ENCODE assay signal across 12 cellular contexts in genomic region chr19:14471436-14472187, GRCh38. TPM values are rescaled to one million over a fixed set of nuclear protein-coding genes. Genes with fewer than 3 reads are reported as not detected.
DNase-seq lines count a peak whose midpoint lies in the region; ATAC-seq, FAIRE-seq and TF ChIP-seq lines count a peak whose summit lies in the region.
"Had no signal": no experiment of that assay in that cellular context is flagged by ENCODE, and none has a peak within 500 bp of the region (broad histone marks: within the 10 kb centered on the region; RNA-seq: fewer than 3 reads in every experiment).

No MANE protein-coding gene starts in this region.

- intact Hi-C loops in spleen (cut with DNase I; ENCODE audit: low total_unique reads), result no loop called here

- no peak for ATAC-seq in activated CD4-positive, CD25-positive, alpha-beta regulatory T cell treated with anti-CD3 and anti-CD28 coated beads, Interleukin-2, amount 50 U/mL, for 24 hours

- no peak overlapping the region for H2BK15ac ChIP-seq in H1 (ENCODE audit: low read length)

- CTCF ChIA-PET in H1 (lab: Charles Lee; ENCODE audit: partially characterized antibody), result interaction anchor here (0.6 to 4.2 kb wide), 19 partner anchors 10 to 321 kb away, joined by 3 to 20 read pairs (median 5); partner anchors contain the start of genes DNAJB1 and GIPC1

- no peaks in the 10 kb centered on the region for H3K36me3 ChIP-seq in MM.1S (replicated peaks; ENCODE audit: insufficient read depth, low read length)
- peaks cover 0 to 6% (median 4%) of the 10 kb centered on the region in 4 experiments; a peak in 4 of 8 replicates for H3K36me3 ChIP-seq in H1 (ENCODE audit: control insufficient read depth in 2 of 4, insufficient read depth in 4 of 4, low read length in 3 of 4)
- peaks cover 0 to 53% (median 50%) of the 10 kb centered on the region in 6 donors for H3K36me3 ChIP-seq in spleen
- H3K36me3 ChIP-seq in GM23248 (ENCODE audit: low read depth), result no peaks in the 10 kb centered on the region
- peaks cover 37% of the 10 kb centered on the region for H3K36me3 ChIP-seq in MG63

- no peak overlapping the region; the same call in 1 of the 2 replicates for H3K18ac ChIP-seq in H1 (ENCODE audit: extremely low read depth, low read length)

- H3K9ac ChIP-seq in MM.1S (ENCODE audit: low read length), result no peak overlapping the region
- H3K9ac ChIP-seq in H1 (replicated peaks in 1 of 4; ENCODE audit: extremely low read depth in 1 of 4, low read depth in 3 of 4, low read length in 3 of 4), result no peak overlapping the region
- H3K9ac ChIP-seq in GM23248, result no peak overlapping the region

- H3K4ac ChIP-seq in H1 (replicated peaks; ENCODE audit: insufficient read length, low read depth, low read length), result no peak overlapping the region

- H3K4me2 ChIP-seq in MM.1S (ENCODE audit: low read depth, low read length) (peak overlapping the region; percentile 75; the same call in 1 of the 2 replicates), H1 (ENCODE audit: insufficient read depth in 1 of 2, low read depth in 2 of 2, low read length in 2 of 2) (peak overlapping the region; percentile 57 to 76; a peak in 3 of 4 replicates), GM23248 (ENCODE audit: unreplicated experiment) (no peak overlapping the region)

- peak; percentile 33 for DNase-seq in activated CD4-positive, CD25-positive, alpha-beta regulatory T cell treated with anti-CD3 and anti-CD28 coated beads, Interleukin-2, amount 50 U/mL, for 72 hours
- no peak for DNase-seq in MM.1S
- DNase-seq in H1 (ENCODE audit: low read depth in 1 of 2, low spot score in 2 of 2), result no peak
- DNase-seq in spleen, result no peak
- no peak for DNase-seq in GM23248
- DNase-seq in NOMO-1 treated with dmso at 0.1 percent for 144 hours (lab: John Stamatoyannopoulos, UW; ENCODE audit: unreplicated experiment), result no peak
- no peak for DNase-seq in MG63
- DNase-seq: cortex of kidney, NCI-H446 treated with DMSO at 0.1 percent for 48 hours had no signal

- H3K14ac ChIP-seq in H1 (ENCODE audit: insufficient read length), result no peak overlapping the region

- H3K27me3 ChIP-seq in MM.1S (replicated peaks; ENCODE audit: insufficient read depth, low read length) (peaks cover 37% of the 10 kb centered on the region), H1 (replicated peaks in 1 of 4; ENCODE audit: control insufficient read depth in 3 of 4, extremely low read depth in 1 of 4, insufficient read depth in 3 of 4, low read length in 3 of 4) (no peaks in the 10 kb centered on the region), spleen (replicated peaks in 1 of 7) (peaks cover 0 to 45% (median 35%) of the 10 kb centered on the region in 7 donors), GM23248 (replicated peaks; ENCODE audit: insufficient read depth) (no peaks in the 10 kb centered on the region), MG63 (no peaks in the 10 kb centered on the region)

- H4K91ac ChIP-seq in H1 (replicated peaks; ENCODE audit: insufficient read length, low read length), result no peak overlapping the region

- H3K79me2 ChIP-seq in MM.1S (ENCODE audit: low read length) (no peaks in the 10 kb centered on the region), H1 (ENCODE audit: control insufficient read depth in 1 of 2, insufficient read depth in 2 of 2, low read length in 2 of 2) (no peaks in the 10 kb centered on the region), GM23248 (ENCODE audit: insufficient read depth) (no peaks in the 10 kb centered on the region)

- POLR2A ChIA-PET in H1 (lab: Charles Lee; ENCODE audit: partially characterized antibody), result interaction anchor here (0.6 to 2.6 kb wide), 12 partner anchors 8 to 380 kb away, joined by 3 to 13 read pairs (median 4); partner anchors contain the start of genes ASF1B and DNAJB1

- H3K4me1 ChIP-seq in MM.1S (ENCODE audit: low read length) (no peaks in the 10 kb centered on the region), H1 (replicated peaks in 1 of 4; ENCODE audit: control insufficient read depth in 3 of 4, insufficient read depth in 4 of 4, low read length in 3 of 4) (peaks cover 0 to 18% (median 15%) of the 10 kb centered on the region in 4 experiments; a peak in 6 of 7 replicates), spleen (peaks cover 23 to 55% (median 47%) of the 10 kb centered on the region in 6 donors), GM23248 (ENCODE audit: insufficient read depth) (peaks cover 9% of the 10 kb centered on the region)

- H3K9me3 ChIP-seq in MM.1S (replicated peaks; ENCODE audit: insufficient read depth, low read length), result no peaks in the 10 kb centered on the region
- H3K9me3 ChIP-seq in H1 (ENCODE audit: insufficient read depth in 2 of 2, low read depth in 1 of 2, low read length in 1 of 2), result no peaks in the 10 kb centered on the region
- H3K9me3 ChIP-seq in spleen, result no peaks in the 10 kb centered on the region
- H3K9me3 ChIP-seq in GM23248 (ENCODE audit: low read depth), result no peaks in the 10 kb centered on the region
- no peaks in the 10 kb centered on the region for H3K9me3 ChIP-seq in MG63

- H3F3A ChIP-seq in MM.1S (ENCODE audit: insufficient read depth, low read length) (no peaks in the 10 kb centered on the region), GM23248 (ENCODE audit: insufficient read depth) (no peaks in the 10 kb centered on the region)

- in situ Hi-C loops in GM23248 (cut with MboI), result no loop called here

- no peak overlapping the region for H2AFZ ChIP-seq in MM.1S (ENCODE audit: low read length)
- no peak overlapping the region for H2AFZ ChIP-seq in H1 (ENCODE audit: low read length)
- no peak overlapping the region for H2AFZ ChIP-seq in GM23248

- TF ChIP-seq CTCF in MM.1S (IDR thresholded peaks at IDR 0.05; ENCODE audit: low read length) (no peak), H1 (IDR thresholded peaks at IDR 0.05; ENCODE audit: control extremely low read depth in 1 of 3, insufficient read depth in 1 of 3, low read depth in 1 of 3, low read length in 3 of 3) (no peak), spleen (IDR thresholded peaks at IDR 0.05 in 8 of 11, conservative IDR thresholded peaks at IDR 0.05 in 3 of 11) (no peak)

- no peak for TF ChIP-seq POLR2A in H1 (IDR thresholded peaks at IDR 0.05; ENCODE audit: control extremely low read depth in 1 of 2, low read depth in 2 of 2, low read length in 2 of 2)
- no peak for TF ChIP-seq POLR2A in spleen (IDR thresholded peaks at IDR 0.05)

- H2BK12ac ChIP-seq in H1 (ENCODE audit: low read depth, low read length), result no peak overlapping the region

- H2BK20ac ChIP-seq in H1 (ENCODE audit: low read length), result no peak overlapping the region

- H4K5ac ChIP-seq in H1 (ENCODE audit: insufficient read length, low read depth, low read length), result no peak overlapping the region

- H3K23ac ChIP-seq in H1 (ENCODE audit: insufficient read length), result no peak overlapping the region

- 78% methylated on average over 19 of the region's 46 CpGs; no CpG with 5 or more reads in 1 of the 2 experiments for WGBS in H1 (ENCODE audit: extremely low coverage in 1 of 2, insufficient coverage in 1 of 2, insufficient read length in 1 of 2, insufficient replicate concordance in 2 of 2, low coverage in 1 of 2, low lambda C conversion rate in 2 of 2, missing lambda C conversion rate in 1 of 2), 2 experiments
- 62 to 69% (median 64%) methylated on average over 30 to 46 of the region's 46 CpGs for WGBS in spleen, 5 donors
- 72 to 76% methylated on average over 21 to 46 of the region's 46 CpGs for WGBS in GM23248 (ENCODE audit: low coverage in 1 of 2, low lambda C conversion rate in 2 of 2, missing lambda C conversion rate in 2 of 2), 2 experiments

- no peak for TF ChIP-seq RAD21 in H1 (IDR thresholded peaks at IDR 0.05 in 1 of 2, conservative IDR thresholded peaks at IDR 0.05 in 1 of 2; ENCODE audit: low read depth in 2 of 2, low read length in 2 of 2)

- H4K8ac ChIP-seq in H1 (ENCODE audit: extremely low read depth, insufficient read depth, low read length), result no peak overlapping the region

- no peak overlapping the region for H2BK5ac ChIP-seq in H1 (ENCODE audit: low read depth, low read length)

- H3K9me2 ChIP-seq in MM.1S (replicated peaks; ENCODE audit: insufficient read depth, low read length) (no peaks in the 10 kb centered on the region), GM23248 (ENCODE audit: insufficient read depth) (no peaks in the 10 kb centered on the region)

- peaks cover 4% of the 10 kb centered on the region for H3K23me2 ChIP-seq in H1 (ENCODE audit: low read depth, low read length)

- H3K4me3 ChIP-seq in MM.1S (ENCODE audit: low read length) (no peak overlapping the region), H1 (ENCODE audit: extremely low read depth in 1 of 4, insufficient read depth in 2 of 4, low read depth in 3 of 4, low read length in 4 of 4) (peak overlapping the region in 1 of 4 experiments; percentile 62; a peak in 2 of 8 replicates), spleen (peak overlapping the region in 3 of 8 donors; percentile 20 to 63 (median 39)), GM23248 (no peak overlapping the region), MG63 (no peak overlapping the region)

- no peak overlapping the region for H3K27ac ChIP-seq in MM.1S (ENCODE audit: low read length)
- H3K27ac ChIP-seq in H1 (ENCODE audit: low read depth, low read length), result no peak overlapping the region
- peak overlapping the region in 5 of 8 donors; percentile 38 to 57 (median 49) for H3K27ac ChIP-seq in spleen
- no peak overlapping the region for H3K27ac ChIP-seq in GM23248

- no peaks in the 10 kb centered on the region for H3K79me1 ChIP-seq in H1 (ENCODE audit: low read depth, low read length)

- H4K20me1 ChIP-seq in MM.1S (ENCODE audit: insufficient read depth, low read length) (no peaks in the 10 kb centered on the region), H1 (replicated peaks in 1 of 2; ENCODE audit: control insufficient read depth in 1 of 2, insufficient read depth in 2 of 2, low read length in 2 of 2) (peaks cover 0 to 6% of the 10 kb centered on the region in 2 experiments), GM23248 (ENCODE audit: insufficient read depth) (no peaks in the 10 kb centered on the region)

- H2BK120ac ChIP-seq in H1 (replicated peaks; ENCODE audit: low read depth, low read length), result no peak overlapping the region

- H2AK5ac ChIP-seq in H1 (ENCODE audit: low read depth, low read length), result no peak overlapping the region

- no peak overlapping the region for H3K56ac ChIP-seq in H1 (replicated peaks; ENCODE audit: insufficient read length, low read depth, low read length)

- TF ChIP-seq EP300 in H1 (IDR thresholded peaks at IDR 0.05; ENCODE audit: borderline replicate concordance in 1 of 2, low read depth in 2 of 2, low read length in 2 of 2), result no peak

- no peak for FAIRE-seq in H1 (lab: Jason Lieb, UNC)
- FAIRE-seq: A204.1, TTC549 had no signal

RNA-seq across cellular contexts. Expression of gene PTGER1, which starts 3.5 kb away (rescaled TPM):
- 0.38 and 0.41 TPM in 2 replicates for total RNA-seq in H1 (2021; fragmentation: NEBNext Ultra II Directional; extraction: Animal tissue kit (Norgen Biotek cat#: 25700))
- polyA plus RNA-seq in H1 (2011; rRNA removed) (0.20 and 0.30 TPM in 2 replicates), spleen (1 to 10 TPM; 1.8 to 2.8 (median 2.2) TPM), GM23248 (2016; fragmentation: Nextera tagmentation; extraction: Ambion mirVana) (0.79 and 0.80 TPM in 2 replicates)
- 0.12 TPM for polyA plus RNA-seq in H1 (2011; cell fraction: cytosol; rRNA removed)
- polyA plus RNA-seq in H1 (2011; cell fraction: nucleus; rRNA removed), result 0.33 TPM
- polyA plus RNA-seq in H1 (2012, experiment 1 of 2), result 0.17 to 0.25 TPM (median 0.19 TPM) in 3 of 4 replicates, not detected in the other
- polyA plus RNA-seq in H1 (2012, experiment 2 of 2), result not detected
- polyA plus RNA-seq in H1 (2013, experiment 1 of 2), result 0.06 TPM
- polyA plus RNA-seq in H1 (2013, experiment 2 of 2), result 0.15 TPM
- not detected in 2 replicates for polyA minus RNA-seq in H1 (2011; rRNA and poly(A)+ RNA removed)
- 0.81 TPM for polyA minus RNA-seq in H1 (2011; cell fraction: cytosol; rRNA and poly(A)+ RNA removed)
- 0.90 TPM for polyA minus RNA-seq in H1 (2011; cell fraction: nucleus; rRNA and poly(A)+ RNA removed)
- 10 to 100 TPM in 5 of 7 donors, 1 to 10 TPM in 2; 4.6 to 26.8 (median 12.4) TPM for total RNA-seq in spleen
- 0.22 and 2.5 TPM in 2 replicates for total RNA-seq in GM23248 (2014; rRNA removed; shearing (Covaris generic))
- not detected in 2 replicates for total RNA-seq in MG63 (2014; rRNA removed; shearing (Covaris generic); ENCODE audit: low replicate concordance)

RNA-seq across cellular contexts. Expression of gene GIPC1, which starts 24.3 kb away (rescaled TPM):
- 65.6 and 68.3 TPM in 2 replicates for total RNA-seq in H1 (2021; fragmentation: NEBNext Ultra II Directional; extraction: Animal tissue kit (Norgen Biotek cat#: 25700))
- 72.0 and 100 TPM in 2 replicates for polyA plus RNA-seq in H1 (2011; rRNA removed)
- 73.9 TPM for polyA plus RNA-seq in H1 (2011; cell fraction: cytosol; rRNA removed)
- 71.2 TPM for polyA plus RNA-seq in H1 (2011; cell fraction: nucleus; rRNA removed)
- polyA plus RNA-seq in H1 (2012, experiment 1 of 2), result 54.1 to 70.0 TPM (median 66.3 TPM) in 4 replicates
- polyA plus RNA-seq in H1 (2012, experiment 2 of 2), result 58.6 TPM
- 52.3 TPM for polyA plus RNA-seq in H1 (2013, experiment 1 of 2)
- 54.4 TPM for polyA plus RNA-seq in H1 (2013, experiment 2 of 2)
- 17.8 and 21.8 TPM in 2 replicates for polyA minus RNA-seq in H1 (2011; rRNA and poly(A)+ RNA removed)
- 52.3 TPM for polyA minus RNA-seq in H1 (2011; cell fraction: cytosol; rRNA and poly(A)+ RNA removed)
- polyA minus RNA-seq in H1 (2011; cell fraction: nucleus; rRNA and poly(A)+ RNA removed), result 27.4 TPM
- 10 to 100 TPM; 17.1 to 40.4 (median 21.7) TPM for total RNA-seq in spleen
- polyA plus RNA-seq in spleen, result 10 to 100 TPM; 30.0 to 58.1 (median 31.3) TPM
- 143 and 173 TPM in 2 replicates for total RNA-seq in GM23248 (2014; rRNA removed; shearing (Covaris generic))
- polyA plus RNA-seq in GM23248 (2016; fragmentation: Nextera tagmentation; extraction: Ambion mirVana), result 106 and 112 TPM in 2 replicates
- total RNA-seq in MG63 (2014; rRNA removed; shearing (Covaris generic); ENCODE audit: low replicate concordance), result 111 and 196 TPM in 2 replicates

RNA-seq across cellular contexts. Expression of gene PKN1, which starts 38.5 kb away (rescaled TPM):
- total RNA-seq in H1 (2021; fragmentation: NEBNext Ultra II Directional; extraction: Animal tissue kit (Norgen Biotek cat#: 25700)), result 161 and 162 TPM in 2 replicates
- 65.2 and 109 TPM in 2 replicates for polyA plus RNA-seq in H1 (2011; rRNA removed)
- polyA plus RNA-seq in H1 (2011; cell fraction: cytosol; rRNA removed), result 92.4 TPM
- 132 TPM for polyA plus RNA-seq in H1 (2011; cell fraction: nucleus; rRNA removed)
- polyA plus RNA-seq in H1 (2012, experiment 1 of 2), result 67.4 to 133 TPM (median 113 TPM) in 4 replicates
- polyA plus RNA-seq in H1 (2012, experiment 2 of 2), result 113 TPM
- 63.9 TPM for polyA plus RNA-seq in H1 (2013, experiment 1 of 2)
- 65.4 TPM for polyA plus RNA-seq in H1 (2013, experiment 2 of 2)
- polyA minus RNA-seq in H1 (2011; rRNA and poly(A)+ RNA removed), result 60.2 and 108 TPM in 2 replicates
- 91.2 TPM for polyA minus RNA-seq in H1 (2011; cell fraction: cytosol; rRNA and poly(A)+ RNA removed)
- polyA minus RNA-seq in H1 (2011; cell fraction: nucleus; rRNA and poly(A)+ RNA removed), result 50.4 TPM
- total RNA-seq in spleen, result 100 to 1,000 TPM; 138 to 213 (median 175) TPM
- 100 to 1,000 TPM in 2 of 3 donors, 10 to 100 TPM in 1; 93.3 to 186 (median 113) TPM for polyA plus RNA-seq in spleen
- 128 and 139 TPM in 2 replicates for total RNA-seq in GM23248 (2014; rRNA removed; shearing (Covaris generic))
- 47.2 and 56.4 TPM in 2 replicates for polyA plus RNA-seq in GM23248 (2016; fragmentation: Nextera tagmentation; extraction: Ambion mirVana)
- total RNA-seq in MG63 (2014; rRNA removed; shearing (Covaris generic); ENCODE audit: low replicate concordance), result 105 and 128 TPM in 2 replicates

RNA-seq across cellular contexts. Expression of gene DNAJB1, which starts 46.6 kb away (rescaled TPM):
- 62.6 and 62.9 TPM in 2 replicates for total RNA-seq in H1 (2021; fragmentation: NEBNext Ultra II Directional; extraction: Animal tissue kit (Norgen Biotek cat#: 25700))
- polyA plus RNA-seq in H1 (2011; rRNA removed) (51.7 and 64.3 TPM in 2 replicates), spleen (10 to 100 TPM; 12.6 to 29.4 (median 19.7) TPM), GM23248 (2016; fragmentation: Nextera tagmentation; extraction: Ambion mirVana) (124 and 127 TPM in 2 replicates)
- polyA plus RNA-seq in H1 (2011; cell fraction: cytosol; rRNA removed), result 47.3 TPM
- polyA plus RNA-seq in H1 (2011; cell fraction: nucleus; rRNA removed), result 42.9 TPM
- 50.1 to 59.1 TPM (median 56.6 TPM) in 4 replicates for polyA plus RNA-seq in H1 (2012, experiment 1 of 2)
- polyA plus RNA-seq in H1 (2012, experiment 2 of 2), result 62.1 TPM
- polyA plus RNA-seq in H1 (2013, experiment 1 of 2), result 29.4 TPM
- 31.6 TPM for polyA plus RNA-seq in H1 (2013, experiment 2 of 2)
- 52.8 and 55.7 TPM in 2 replicates for polyA minus RNA-seq in H1 (2011; rRNA and poly(A)+ RNA removed)
- 23.5 TPM for polyA minus RNA-seq in H1 (2011; cell fraction: cytosol; rRNA and poly(A)+ RNA removed)
- polyA minus RNA-seq in H1 (2011; cell fraction: nucleus; rRNA and poly(A)+ RNA removed), result 28.5 TPM
- 100 to 1,000 TPM in 1 of 7 donors, 10 to 100 TPM in 6; 33.9 to 157 (median 43.0) TPM for total RNA-seq in spleen
- 82.5 and 101 TPM in 2 replicates for total RNA-seq in GM23248 (2014; rRNA removed; shearing (Covaris generic))
- 133 and 164 TPM in 2 replicates for total RNA-seq in MG63 (2014; rRNA removed; shearing (Covaris generic); ENCODE audit: low replicate concordance)

RNA-seq across cellular contexts. Expression of gene DDX39A, which starts 52.5 kb away (rescaled TPM):
- total RNA-seq in H1 (2021; fragmentation: NEBNext Ultra II Directional; extraction: Animal tissue kit (Norgen Biotek cat#: 25700)), result 124 and 139 TPM in 2 replicates
- polyA plus RNA-seq in H1 (2011; rRNA removed) (139 and 161 TPM in 2 replicates), spleen (100 to 1,000 TPM; 176 to 267 (median 248) TPM), GM23248 (2016; fragmentation: Nextera tagmentation; extraction: Ambion mirVana) (57.7 and 58.7 TPM in 2 replicates)
- polyA plus RNA-seq in H1 (2011; cell fraction: cytosol; rRNA removed), result 140 TPM
- polyA plus RNA-seq in H1 (2011; cell fraction: nucleus; rRNA removed), result 516 TPM
- polyA plus RNA-seq in H1 (2012, experiment 1 of 2), result 146 to 179 TPM (median 162 TPM) in 4 replicates
- 209 TPM for polyA plus RNA-seq in H1 (2012, experiment 2 of 2)
- 111 TPM for polyA plus RNA-seq in H1 (2013, experiment 1 of 2)
- polyA plus RNA-seq in H1 (2013, experiment 2 of 2), result 106 TPM
- polyA minus RNA-seq in H1 (2011; rRNA and poly(A)+ RNA removed), result 58.7 and 78.7 TPM in 2 replicates
- polyA minus RNA-seq in H1 (2011; cell fraction: cytosol; rRNA and poly(A)+ RNA removed), result 49.8 TPM
- 87.6 TPM for polyA minus RNA-seq in H1 (2011; cell fraction: nucleus; rRNA and poly(A)+ RNA removed)
- total RNA-seq in spleen, result 100 to 1,000 TPM in 6 of 7 donors, 10 to 100 TPM in 1; 81.8 to 155 (median 124) TPM
- 47.2 and 55.9 TPM in 2 replicates for total RNA-seq in GM23248 (2014; rRNA removed; shearing (Covaris generic))
- 227 and 342 TPM in 2 replicates for total RNA-seq in MG63 (2014; rRNA removed; shearing (Covaris generic); ENCODE audit: low replicate concordance)

Comparison
In these comparisons a context has a peak if more than half of its experiments do, and no peak if none do; other contexts are left out.
1. H3K27ac ChIP-seq: peak in spleen (5 of 8); none in MM.1S (single experiment), H1 (single experiment) and GM23248 (single experiment).